ENCODE assay signal across 22 cellular contexts in the genomic region with DNA sequence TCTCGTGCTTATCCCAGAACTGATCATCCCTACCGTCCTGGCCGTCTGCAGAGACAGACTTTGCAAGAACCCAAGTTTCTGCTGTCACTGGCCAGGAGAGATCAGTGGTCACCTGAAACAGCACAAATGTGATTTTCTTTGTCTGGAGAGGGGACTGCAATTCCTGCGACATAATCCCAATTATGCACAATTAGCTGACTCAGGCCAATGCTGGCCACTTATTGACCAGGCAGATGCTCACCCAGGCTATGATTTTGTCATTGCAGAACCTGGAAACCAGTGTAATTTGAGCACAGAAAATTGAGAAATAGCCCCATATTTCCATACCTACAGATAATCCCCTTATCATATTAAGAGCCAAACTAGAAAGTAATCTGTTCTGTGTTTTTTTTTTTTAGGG. TPM values are rescaled to one million over a fixed set of nuclear protein-coding genes. Genes with fewer than 3 reads are reported as not detected.
DNase-seq lines count a peak whose midpoint lies in the region; ATAC-seq, FAIRE-seq and TF ChIP-seq lines count a peak whose summit lies in the region.
"Had no signal": no experiment of that assay in that cellular context is flagged by ENCODE, and none has a peak within 500 bp of the region (broad histone marks: within the 10 kb centered on the region; RNA-seq: fewer than 3 reads in every experiment).

No MANE protein-coding gene starts in this region.

- dilution Hi-C loops in IMR-90 (cut with HindIII; ENCODE audit: low sequenced_read_pairs, unreplicated experiment) = no loop called here

- no peak overlapping the region for H2AFZ ChIP-seq in IMR-90 (replicated peaks; ENCODE audit: low read length, poor library complexity)
- no peak overlapping the region for H2AFZ ChIP-seq in HepG2 (ENCODE audit: low read length)

- H3K14ac ChIP-seq in IMR-90 (replicated peaks; ENCODE audit: low read depth, low read length) = no peak overlapping the region

- H2BK20ac ChIP-seq in IMR-90 (ENCODE audit: low read depth, low read length) = no peak overlapping the region

- no peak overlapping the region for H2BK120ac ChIP-seq in IMR-90 (ENCODE audit: low read depth, low read length)

- H3K4me1 ChIP-seq in A549 (no peaks in the 10 kb centered on the region), IMR-90 (ENCODE audit: control insufficient read depth, insufficient read depth, low read length) (no peaks in the 10 kb centered on the region), HepG2 (ENCODE audit: insufficient read depth, low read length) (peaks cover 82% of the 10 kb centered on the region)

- no peaks in the 10 kb centered on the region for H4K20me1 ChIP-seq in IMR-90 (ENCODE audit: insufficient read depth, low read length)
- H4K20me1 ChIP-seq in HepG2 (ENCODE audit: insufficient read depth, low read length) = no peaks in the 10 kb centered on the region

- peaks cover 22% of the 10 kb centered on the region for H3K4me1 Mint-ChIP-seq in progenitor cell of endocrine pancreas (ENCODE audit: low read depth)
- H3K4me1 Mint-ChIP-seq in activated T-cell treated with anti-CD3 and anti-CD28 coated beads, Interleukin-2, amount 50 U/mL, for 24 hours (ENCODE audit: low read depth) = peaks cover 2% of the 10 kb centered on the region

- FAIRE-seq in A549 (lab: Jason Lieb, UNC) = no peak
- FAIRE-seq in HepG2 (lab: Jason Lieb, UNC) = no peak
- FAIRE-seq: A204.1, D721Med, GM12892, GM18507, HTR-8/SVneo had no signal

- BruUV-seq in IMR-90 (replicated peaks; lab: Mats Ljungman, UMichigan) (no TSS peak), HepG2 (replicated peaks; lab: Mats Ljungman, UMichigan) (no TSS peak)

- intact Hi-C loops in IMR-90 (cut with micrococcal nuclease) (no loop called here), HepG2 (cut with micrococcal nuclease; ENCODE audit: unreplicated experiment) (no loop called here)

- TF ChIP-seq RAD21 in A549 (conservative IDR thresholded peaks at IDR 0.05 in 1 of 2, IDR thresholded peaks at IDR 0.05 in 1 of 2) (no peak), IMR-90 (IDR thresholded peaks at IDR 0.05; ENCODE audit: low read length) (no peak), HepG2 (CRISPR knock-in tag; IDR thresholded peaks at IDR 0.05) (no peak)

- in situ Hi-C loops in IMR-90 (cut with MboI; ENCODE audit: low sequenced_read_pairs) = no loop called here
- in situ Hi-C loops in HepG2 (cut with HindIII; ENCODE audit: extremely low pct_ligation_motif_present, low pct_unique_long_range_greater_than_20kb) = no loop called here

- H3K4me2 ChIP-seq in A549 = no peak overlapping the region
- no peak overlapping the region for H3K4me2 ChIP-seq in IMR-90 (ENCODE audit: low read depth, low read length)
- no peak overlapping the region for H3K4me2 ChIP-seq in HepG2 (ENCODE audit: low read depth, low read length)

- no peak overlapping the region for H4K8ac ChIP-seq in IMR-90 (ENCODE audit: low read depth in 2 of 2, low read length in 2 of 2)

- no peak overlapping the region for H3K4me3 ChIP-seq in A549
- no peak overlapping the region for H3K4me3 ChIP-seq in IMR-90 (ENCODE audit: insufficient read depth, low read depth, low read length)
- no peak overlapping the region for H3K4me3 ChIP-seq in HepG2 (replicated peaks in 1 of 3; ENCODE audit: insufficient read depth in 1 of 3, low read depth in 2 of 3, low read length in 3 of 3)

- H3K9ac ChIP-seq in IMR-90 (ENCODE audit: low read depth, low read length) (no peak overlapping the region), HepG2 (ENCODE audit: insufficient read depth, low read depth, low read length) (no peak overlapping the region)

- H3K18ac ChIP-seq in IMR-90 (ENCODE audit: low read depth, low read length) = no peak overlapping the region

- H3K36me3 ChIP-seq in IMR-90 (ENCODE audit: control insufficient read depth, insufficient read depth, low read length) (no peaks in the 10 kb centered on the region), HepG2 (replicated peaks in 1 of 2; ENCODE audit: control insufficient read depth in 1 of 2, insufficient read depth in 2 of 2, low read length in 2 of 2) (no peaks in the 10 kb centered on the region)

- no peaks in the 10 kb centered on the region for H3K9me1 ChIP-seq in IMR-90 (ENCODE audit: insufficient read depth, low read length)

- ATAC-seq in A549 (no peak), IMR-90 (ENCODE audit: low read depth) (no peak), HepG2 (no peak), GM18517 (IDR thresholded peaks at IDR 0.05; ENCODE audit: unreplicated experiment) (no peak)
- ATAC-seq: HCT116 had no signal

- no peaks in the 10 kb centered on the region for H3K79me2 ChIP-seq in HepG2 (ENCODE audit: insufficient read depth, low read length)

- H3K27me3 Mint-ChIP-seq in progenitor cell of endocrine pancreas = peaks cover 61% of the 10 kb centered on the region
- peaks cover 53% of the 10 kb centered on the region for H3K27me3 Mint-ChIP-seq in activated T-cell treated with anti-CD3 and anti-CD28 coated beads, Interleukin-2, amount 50 U/mL, for 24 hours

- H3K56ac ChIP-seq in IMR-90 (ENCODE audit: extremely low read depth, insufficient read depth, low read length) = no peak overlapping the region

- H3K27ac ChIP-seq in A549 (no peak overlapping the region), IMR-90 (ENCODE audit: insufficient read depth, low read length) (no peak overlapping the region), HepG2 (ENCODE audit: extremely low read length, insufficient read depth, low read length) (no peak overlapping the region)
- H3K27ac ChIP-seq: C4-2B had no signal

- no peak overlapping the region for H4K5ac ChIP-seq in IMR-90 (ENCODE audit: low read depth, low read length)

- H3K23ac ChIP-seq in IMR-90 (ENCODE audit: low read depth, low read length) = no peak overlapping the region

- no peak for TF ChIP-seq POLR2A in A549 (IDR thresholded peaks at IDR 0.05; ENCODE audit: low read length)
- no peak for TF ChIP-seq POLR2A in IMR-90 (IDR thresholded peaks at IDR 0.05; ENCODE audit: low read depth, low read length)
- no peak for TF ChIP-seq POLR2A in HepG2 (IDR thresholded peaks at IDR 0.05; ENCODE audit: insufficient read depth in 1 of 2, low read depth in 2 of 2, low read length in 2 of 2)

- 23% methylated on average over 4 of the region's 4 CpGs for WGBS in A549 (ENCODE audit: missing lambda C conversion rate)
- WGBS in IMR-90 (ENCODE audit: extremely low coverage in 2 of 2, insufficient read length in 1 of 2), 2 experiments = no CpG with 5 or more reads among the region's 4 CpGs
- 89% methylated on average over 4 of the region's 4 CpGs for WGBS in HepG2 (ENCODE audit: low lambda C conversion rate)

- H2BK5ac ChIP-seq in IMR-90 (ENCODE audit: low read depth, low read length, poor library complexity, severe bottlenecking) = no peak overlapping the region

- TF ChIP-seq EP300 in A549 (IDR thresholded peaks at IDR 0.05) (no peak), HepG2 (IDR thresholded peaks at IDR 0.05; ENCODE audit: low read depth in 2 of 2, low read length in 2 of 2) (no peak), HepG2 (CRISPR knock-in tag; IDR thresholded peaks at IDR 0.05; ENCODE audit: borderline replicate concordance) (no peak)

- no peaks in the 10 kb centered on the region for H3K9me3 Mint-ChIP-seq in progenitor cell of endocrine pancreas (ENCODE audit: low read depth)
- H3K9me3 Mint-ChIP-seq in activated T-cell treated with anti-CD3 and anti-CD28 coated beads, Interleukin-2, amount 50 U/mL, for 24 hours = no peaks in the 10 kb centered on the region
- H3K9me3 Mint-ChIP-seq: CD4-positive, alpha-beta T cell; HFFc6 had no signal

- TF ChIP-seq CTCF in A549 (IDR thresholded peaks at IDR 0.05) = no peak
- no peak for TF ChIP-seq CTCF in IMR-90 (conservative IDR thresholded peaks at IDR 0.05; ENCODE audit: low read depth, low read length)
- no peak for TF ChIP-seq CTCF in HepG2 (CRISPR knock-in tag; IDR thresholded peaks at IDR 0.05)
- TF ChIP-seq CTCF in progenitor cell of endocrine pancreas (IDR thresholded peaks at IDR 0.05; ENCODE audit: unreplicated experiment) = no peak

- H3K4ac ChIP-seq in IMR-90 (ENCODE audit: low read depth, low read length) = no peak overlapping the region

- H4K91ac ChIP-seq in IMR-90 (ENCODE audit: insufficient read depth, low read depth, low read length) = no peak overlapping the region

- no peaks in the 10 kb centered on the region for H3K36me3 Mint-ChIP-seq in progenitor cell of endocrine pancreas (ENCODE audit: insufficient read depth)
- no peaks in the 10 kb centered on the region for H3K36me3 Mint-ChIP-seq in activated T-cell treated with anti-CD3 and anti-CD28 coated beads, Interleukin-2, amount 50 U/mL, for 24 hours (ENCODE audit: low read depth)

- DNase-seq in A549 (ENCODE audit: low read depth in 1 of 2, low spot score in 1 of 2) (no peak), IMR-90 (no peak), HepG2 (ENCODE audit: low spot score) (no peak), progenitor cell of endocrine pancreas (ENCODE audit: low spot score, unreplicated experiment) (no peak), NCI-H187 treated with DMSO at 0.1 percent for 48 hours (lab: John Stamatoyannopoulos, UW) (no peak)
- DNase-seq in activated T-cell treated with anti-CD3 and anti-CD28 coated beads, Interleukin-2, amount 50 U/mL, for 24 hours = no peak
- DNase-seq: AML-193; Caco-2; CD4-positive, alpha-beta T cell; DMS79; GDM1; GOT3; H7; HFFc6 had no signal

- H3K9me3 ChIP-seq in A549 = no peaks in the 10 kb centered on the region
- H3K9me3 ChIP-seq in IMR-90 (ENCODE audit: control insufficient read depth, insufficient read depth, low read length) = no peaks in the 10 kb centered on the region
- H3K9me3 ChIP-seq in HepG2 (ENCODE audit: low read length) = no peaks in the 10 kb centered on the region
- H3K9me3 ChIP-seq: Caco-2 had no signal

- H3K79me1 ChIP-seq in IMR-90 (ENCODE audit: low read depth in 1 of 2, low read length in 2 of 2) = no peaks in the 10 kb centered on the region

- H3K4me3 Mint-ChIP-seq in progenitor cell of endocrine pancreas (ENCODE audit: low read depth) = no peak overlapping the region
- no peak overlapping the region for H3K4me3 Mint-ChIP-seq in activated T-cell treated with anti-CD3 and anti-CD28 coated beads, Interleukin-2, amount 50 U/mL, for 24 hours
- H3K4me3 Mint-ChIP-seq: CD4-positive, alpha-beta T cell; HFFc6 had no signal

- H3K27me3 ChIP-seq in IMR-90 (ENCODE audit: control insufficient read depth, insufficient read depth, low read length) (peaks cover 52% of the 10 kb centered on the region), HepG2 (ENCODE audit: control insufficient read depth in 1 of 2, insufficient read depth in 2 of 2, low read length in 2 of 2) (no peaks in the 10 kb centered on the region)

- POLR2A ChIA-PET in A549 (lab: Yijun Ruan, JAX) (no interaction called here), IMR-90 (lab: Charles Lee; ENCODE audit: unreplicated experiment) (no interaction called here), HepG2 (lab: Yijun Ruan, JAX) (no interaction called here)

- no peak overlapping the region for H2BK15ac ChIP-seq in IMR-90 (ENCODE audit: low read depth, low read length)

- no peak overlapping the region for H2AK5ac ChIP-seq in IMR-90 (ENCODE audit: low read depth, low read length)

- peak overlapping the region; percentile 26 for H3K27ac Mint-ChIP-seq in progenitor cell of endocrine pancreas
- no peak overlapping the region for H3K27ac Mint-ChIP-seq in activated T-cell treated with anti-CD3 and anti-CD28 coated beads, Interleukin-2, amount 50 U/mL, for 24 hours
- H3K27ac Mint-ChIP-seq: CD4-positive, alpha-beta T cell; HFFc6 had no signal

- H2AK9ac ChIP-seq in IMR-90 (replicated peaks; ENCODE audit: low read depth, low read length, poor library complexity) = no peak overlapping the region

- CTCF ChIA-PET in A549 (lab: Yijun Ruan, JAX) (no interaction called here), IMR-90 (lab: Yijun Ruan, JAX) (no interaction called here), HepG2 (lab: Yijun Ruan, JAX; ENCODE audit: low intra/inter-chr PET ratio, low total read pairs) (no interaction called here)

RNA-seq across cellular contexts. Expression of a gene that starts 34.7 kb away (rescaled TPM):
- 0.28 and 0.37 TPM in 2 replicates for polyA plus RNA-seq in A549 (2011; rRNA removed)
- polyA plus RNA-seq in A549 (2012; cell fraction: cytosol; rRNA removed) = 0.34 and 0.36 TPM in 2 replicates
- polyA plus RNA-seq in A549 (2012; cell fraction: nucleus; rRNA removed) = 0.28 and 0.42 TPM in 2 replicates
- polyA plus RNA-seq in A549 (2017; fragmentation: RNase III; extraction: RNeasy Plus Mini Kit Qiagen cat#74134 plus additional on column Dnase treatment) = 0.04 to 0.21 TPM (median 0.13 TPM) in 3 replicates
- 0.78 and 0.79 TPM in 2 replicates for polyA minus RNA-seq in A549 (2011; rRNA and poly(A)+ RNA removed)
- total RNA-seq in IMR-90 (2012; rRNA removed) = 0.83 and 0.90 TPM in 2 replicates
- 4.8 and 5.2 TPM in 2 replicates for polyA plus RNA-seq in IMR-90 (2012; rRNA removed)
- polyA plus RNA-seq in IMR-90 (2012; cell fraction: cytosol; rRNA removed) = 1.9 and 2.5 TPM in 2 replicates
- 5.5 and 7.8 TPM in 2 replicates for polyA plus RNA-seq in IMR-90 (2012; cell fraction: nucleus; rRNA removed; ENCODE audit: low replicate concordance)
- 12.3 and 18.5 TPM in 2 replicates for total RNA-seq in HepG2 (2016; rRNA removed; fragmentation: Illumina TruSeq; extraction: Trizol)
- total RNA-seq in HepG2 (2016; cell fraction: cytosol; rRNA removed; fragmentation: Illumina TruSeq; extraction: Trizol; ENCODE audit: low read depth) = 3.8 and 4.7 TPM in 2 replicates
- 12.7 and 13.5 TPM in 2 replicates for total RNA-seq in HepG2 (2016; cell fraction: insoluble cytoplasmic fraction; rRNA removed; fragmentation: Illumina TruSeq; extraction: Trizol)
- 12.7 and 14.2 TPM in 2 replicates for total RNA-seq in HepG2 (2016; cell fraction: membrane; rRNA removed; fragmentation: Illumina TruSeq; extraction: Trizol)
- total RNA-seq in HepG2 (2016; cell fraction: nucleus; rRNA removed; fragmentation: Illumina TruSeq; extraction: Trizol) = 12.5 and 15.2 TPM in 2 replicates
- 5.9 and 6.6 TPM in 2 replicates for polyA plus RNA-seq in HepG2 (2011; rRNA removed)
- polyA plus RNA-seq in HepG2 (2011; cell fraction: cytosol; rRNA removed) = 3.8 and 4.0 TPM in 2 replicates
- polyA plus RNA-seq in HepG2 (2011; cell fraction: nucleus; rRNA removed) = 7.7 TPM in 2 replicates
- 6.2 and 6.9 TPM in 2 replicates for polyA plus RNA-seq in HepG2 (2012)
- 2.3 and 3.0 TPM in 2 replicates for polyA plus RNA-seq in HepG2 (2016; cell fraction: cytosol; fragmentation: Illumina TruSeq; extraction: Trizol; ENCODE audit: low read depth)
- polyA plus RNA-seq in HepG2 (2016; cell fraction: insoluble cytoplasmic fraction; fragmentation: Illumina TruSeq; extraction: Trizol; ENCODE audit: low read depth) = 16.0 and 21.0 TPM in 2 replicates
- 8.5 and 9.6 TPM in 2 replicates for polyA plus RNA-seq in HepG2 (2016; cell fraction: membrane; fragmentation: Illumina TruSeq; extraction: Trizol; ENCODE audit: low read depth)
- polyA plus RNA-seq in HepG2 (2016; cell fraction: nucleus; fragmentation: Illumina TruSeq; extraction: Trizol; ENCODE audit: insufficient read depth, low read depth) = 30.9 and 34.8 TPM in 2 replicates
- 0.02 and 5.6 TPM in 2 replicates for polyA minus RNA-seq in HepG2 (2011; rRNA and poly(A)+ RNA removed; ENCODE audit: low replicate concordance)
- polyA minus RNA-seq in HepG2 (2011; cell fraction: cytosol; rRNA and poly(A)+ RNA removed) = 3.4 and 4.2 TPM in 2 replicates
- 4.0 and 4.2 TPM in 2 replicates for polyA minus RNA-seq in HepG2 (2011; cell fraction: nucleus; rRNA and poly(A)+ RNA removed)
- total RNA-seq in progenitor cell of endocrine pancreas = 11.0 and 12.8 TPM in 2 replicates
- total RNA-seq: Caco-2; CD4-positive, alpha-beta T cell had no signal
